In the genomic region with DNA sequence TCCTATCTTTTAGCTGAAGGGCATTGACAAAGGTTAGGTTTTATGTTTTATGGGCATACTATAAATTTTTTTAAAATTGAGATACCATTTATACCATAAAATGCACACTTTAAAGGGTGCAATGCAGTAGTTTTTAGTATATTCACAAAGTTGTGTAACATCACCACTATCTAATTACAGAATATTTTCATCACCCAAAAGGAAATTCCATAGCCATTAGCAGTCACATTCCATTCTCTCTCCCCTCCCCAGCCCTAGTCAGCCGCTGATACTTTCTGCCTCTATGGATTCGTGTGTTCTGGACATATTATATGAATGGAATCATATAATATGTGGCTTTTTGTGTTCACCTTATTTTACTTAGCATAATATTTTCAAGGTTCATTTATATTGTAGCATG, we compare ENCODE assay signal across 1 cellular context.
TF ChIP-seq lines count a peak whose summit lies in the region.

No MANE protein-coding gene starts in this region.

TF ChIP-seq in SK-N-SH, 30 proteins besides CTCF, POLR2A, EP300 and RAD21 (continued from another document):
- TF ChIP-seq, protein P1, sequence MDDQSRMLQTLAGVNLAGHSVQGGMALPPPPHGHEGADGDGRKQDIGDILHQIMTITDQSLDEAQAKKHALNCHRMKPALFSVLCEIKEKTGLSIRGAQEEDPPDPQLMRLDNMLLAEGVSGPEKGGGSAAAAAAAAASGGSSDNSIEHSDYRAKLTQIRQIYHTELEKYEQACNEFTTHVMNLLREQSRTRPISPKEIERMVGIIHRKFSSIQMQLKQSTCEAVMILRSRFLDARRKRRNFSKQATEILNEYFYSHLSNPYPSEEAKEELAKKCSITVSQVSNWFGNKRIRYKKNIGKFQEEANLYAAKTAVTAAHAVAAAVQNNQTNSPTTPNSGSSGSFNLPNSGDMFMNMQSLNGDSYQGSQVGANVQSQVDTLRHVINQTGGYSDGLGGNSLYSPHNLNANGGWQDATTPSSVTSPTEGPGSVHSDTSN (IDR thresholded peaks at IDR 0.05): peak; percentile 19; the same call in 1 of the 2 replicates
- TF ChIP-seq, protein P2, sequence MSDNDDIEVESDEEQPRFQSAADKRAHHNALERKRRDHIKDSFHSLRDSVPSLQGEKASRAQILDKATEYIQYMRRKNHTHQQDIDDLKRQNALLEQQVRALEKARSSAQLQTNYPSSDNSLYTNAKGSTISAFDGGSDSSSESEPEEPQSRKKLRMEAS (IDR thresholded peaks at IDR 0.05; ENCODE audit: low read depth): no peak
- TF ChIP-seq, protein P3, sequence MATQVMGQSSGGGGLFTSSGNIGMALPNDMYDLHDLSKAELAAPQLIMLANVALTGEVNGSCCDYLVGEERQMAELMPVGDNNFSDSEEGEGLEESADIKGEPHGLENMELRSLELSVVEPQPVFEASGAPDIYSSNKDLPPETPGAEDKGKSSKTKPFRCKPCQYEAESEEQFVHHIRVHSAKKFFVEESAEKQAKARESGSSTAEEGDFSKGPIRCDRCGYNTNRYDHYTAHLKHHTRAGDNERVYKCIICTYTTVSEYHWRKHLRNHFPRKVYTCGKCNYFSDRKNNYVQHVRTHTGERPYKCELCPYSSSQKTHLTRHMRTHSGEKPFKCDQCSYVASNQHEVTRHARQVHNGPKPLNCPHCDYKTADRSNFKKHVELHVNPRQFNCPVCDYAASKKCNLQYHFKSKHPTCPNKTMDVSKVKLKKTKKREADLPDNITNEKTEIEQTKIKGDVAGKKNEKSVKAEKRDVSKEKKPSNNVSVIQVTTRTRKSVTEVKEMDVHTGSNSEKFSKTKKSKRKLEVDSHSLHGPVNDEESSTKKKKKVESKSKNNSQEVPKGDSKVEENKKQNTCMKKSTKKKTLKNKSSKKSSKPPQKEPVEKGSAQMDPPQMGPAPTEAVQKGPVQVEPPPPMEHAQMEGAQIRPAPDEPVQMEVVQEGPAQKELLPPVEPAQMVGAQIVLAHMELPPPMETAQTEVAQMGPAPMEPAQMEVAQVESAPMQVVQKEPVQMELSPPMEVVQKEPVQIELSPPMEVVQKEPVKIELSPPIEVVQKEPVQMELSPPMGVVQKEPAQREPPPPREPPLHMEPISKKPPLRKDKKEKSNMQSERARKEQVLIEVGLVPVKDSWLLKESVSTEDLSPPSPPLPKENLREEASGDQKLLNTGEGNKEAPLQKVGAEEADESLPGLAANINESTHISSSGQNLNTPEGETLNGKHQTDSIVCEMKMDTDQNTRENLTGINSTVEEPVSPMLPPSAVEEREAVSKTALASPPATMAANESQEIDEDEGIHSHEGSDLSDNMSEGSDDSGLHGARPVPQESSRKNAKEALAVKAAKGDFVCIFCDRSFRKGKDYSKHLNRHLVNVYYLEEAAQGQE (IDR thresholded peaks at IDR 0.05; ENCODE audit: low read depth, low read length): no peak
- TF ChIP-seq TEAD4 (IDR thresholded peaks at IDR 0.05; ENCODE audit: borderline replicate concordance, insufficient read depth) (peak; percentile 39; the same call in 1 of the 2 replicates), TCF12 (IDR thresholded peaks at IDR 0.05) (peak; percentile 33), NFIC (IDR thresholded peaks at IDR 0.05; ENCODE audit: borderline replicate concordance) (peak; percentile 36; the same call in 1 of the 2 replicates), ELF1 (IDR thresholded peaks at IDR 0.05) (no peak), JUND (IDR thresholded peaks at IDR 0.05) (peak; percentile 71)
TF ChIP-seq in SK-N-SH: peak in this region for 6.
